Comparison of ENCODE assay signal across 11 cellular contexts in genomic region chr5:10703676-10704075, GRCh38. TPM values are rescaled to one million over a fixed set of nuclear protein-coding genes. Genes with fewer than 3 reads are reported as not detected.
DNase-seq lines count a peak whose midpoint lies in the region; ATAC-seq and TF ChIP-seq lines count a peak whose summit lies in the region.
"Had no signal": no experiment of that assay in that cellular context is flagged by ENCODE, and none has a peak within 500 bp of the region (broad histone marks: within the 10 kb centered on the region; RNA-seq: fewer than 3 reads in every experiment).

No MANE protein-coding gene starts in this region.

- H3K27me3 ChIP-seq in body of pancreas (no peaks in the 10 kb centered on the region), aorta (ENCODE audit: control insufficient read depth in 1 of 2, insufficient read depth in 2 of 2, low read length in 1 of 2) (no peaks in the 10 kb centered on the region)

- H3K9me3 Mint-ChIP-seq in T-helper 1 cell treated with Interleukin-12 subunit alpha and Interleukin-12 subunit beta and Interleukin-4 antibody, amounts not matched to agents 30 μg/mL and 1 μg/mL, for 36 hours: no peaks in the 10 kb centered on the region
- H3K9me3 Mint-ChIP-seq: activated CD4-positive, alpha-beta memory T cell treated with anti-CD3 and anti-CD28 coated beads for 36 hours; nephron had no signal

- peaks cover 39% of the 10 kb centered on the region for H3K4me1 Mint-ChIP-seq in T-helper 1 cell treated with Interleukin-12 subunit alpha and Interleukin-12 subunit beta and Interleukin-4 antibody, amounts not matched to agents 30 μg/mL and 1 μg/mL, for 36 hours (ENCODE audit: low read depth)
- H3K4me1 Mint-ChIP-seq: nephron had no signal

- H3K4me3 Mint-ChIP-seq in T-helper 1 cell treated with Interleukin-12 subunit alpha and Interleukin-12 subunit beta and Interleukin-4 antibody, amounts not matched to agents 30 μg/mL and 1 μg/mL, for 36 hours: no peak overlapping the region
- H3K4me3 Mint-ChIP-seq: activated CD4-positive, alpha-beta memory T cell treated with anti-CD3 and anti-CD28 coated beads for 36 hours; nephron had no signal

- WGBS in body of pancreas, 2 donors: 14 to 28% methylated on average over 5 of the region's 5 CpGs
- WGBS in urinary bladder: 83% methylated on average over 5 of the region's 5 CpGs
- 80 to 84% methylated on average over 5 of the region's 5 CpGs for WGBS in aorta, 2 donors

- no peak for DNase-seq in T-helper 1 cell
- DNase-seq in body of pancreas: peak; percentile 73 to 87 (median 84)
- peak; percentile 72 for DNase-seq in left lobe of liver (ENCODE audit: low spot score)
- no peak for DNase-seq in aorta
- no peak for DNase-seq in NCI-H774 (lab: John Stamatoyannopoulos, UW)
- DNase-seq: activated CD4-positive, alpha-beta memory T cell treated with anti-CD3 and anti-CD28 coated beads for 36 hours; NCI-H510A treated with DMSO at 0.1 percent for 48 hours had no signal

- H3K36me3 ChIP-seq in body of pancreas (replicated peaks in 1 of 2; ENCODE audit: insufficient read depth in 1 of 2, low read depth in 2 of 2) (no peaks in the 10 kb centered on the region), urinary bladder (ENCODE audit: insufficient read depth) (no peaks in the 10 kb centered on the region), aorta (ENCODE audit: control insufficient read depth in 1 of 2, insufficient read depth in 2 of 2, low read length in 1 of 2) (no peaks in the 10 kb centered on the region)

- ATAC-seq in body of pancreas: peak; percentile 63
- peak; percentile 75 for ATAC-seq in left lobe of liver
- ATAC-seq in HG03442 (IDR thresholded peaks at IDR 0.05; ENCODE audit: unreplicated experiment): no peak
- no peak for ATAC-seq in aorta (ENCODE audit: low FRiP score)

- intact Hi-C loops in body of pancreas (cut with DNase I): loop anchor here (10.0 kb wide), 1 partner anchor 51 kb away; no protein-coding TSS in a partner anchor
- intact Hi-C loops in aorta (cut with DNase I): loop anchor here in 1 of 2 donors (5.0 to 10.0 kb wide), 2 partner anchors 59 to 151 kb away; partner anchors contain the start of gene DAP

- H3K36me3 Mint-ChIP-seq in T-helper 1 cell treated with Interleukin-12 subunit alpha and Interleukin-12 subunit beta and Interleukin-4 antibody, amounts not matched to agents 30 μg/mL and 1 μg/mL, for 36 hours (ENCODE audit: low read depth): peaks cover 4% of the 10 kb centered on the region

- no peak overlapping the region for H3K4me3 ChIP-seq in body of pancreas
- no peak overlapping the region for H3K4me3 ChIP-seq in urinary bladder (ENCODE audit: low read depth, low read length)
- H3K4me3 ChIP-seq in aorta (ENCODE audit: low read length in 2 of 2): no peak overlapping the region

- peak overlapping the region; percentile 81 to 90 (median 86) for H3K27ac ChIP-seq in body of pancreas
- H3K27ac ChIP-seq in urinary bladder (ENCODE audit: low read depth): peak overlapping the region; percentile 11
- no peak overlapping the region for H3K27ac ChIP-seq in aorta (ENCODE audit: low read depth in 1 of 2, low read length in 2 of 2)

- H3K9me3 ChIP-seq in body of pancreas (no peaks in the 10 kb centered on the region), aorta (ENCODE audit: control insufficient read depth, low read length) (no peaks in the 10 kb centered on the region)

- no peaks in the 10 kb centered on the region for H3K27me3 Mint-ChIP-seq in T-helper 1 cell treated with Interleukin-12 subunit alpha and Interleukin-12 subunit beta and Interleukin-4 antibody, amounts not matched to agents 30 μg/mL and 1 μg/mL, for 36 hours (ENCODE audit: low read depth)
- H3K27me3 Mint-ChIP-seq: activated CD4-positive, alpha-beta memory T cell treated with anti-CD3 and anti-CD28 coated beads for 36 hours had no signal

- peak in 3 of 7 experiments; percentile 5 to 20 (median 11) for TF ChIP-seq CTCF in body of pancreas (IDR thresholded peaks at IDR 0.05)

- H3K27ac Mint-ChIP-seq in T-helper 1 cell treated with Interleukin-12 subunit alpha and Interleukin-12 subunit beta and Interleukin-4 antibody, amounts not matched to agents 30 μg/mL and 1 μg/mL, for 36 hours: peak overlapping the region; percentile 28
- H3K27ac Mint-ChIP-seq: activated CD4-positive, alpha-beta memory T cell treated with anti-CD3 and anti-CD28 coated beads for 36 hours; nephron had no signal

- peak in 1 of 3 donors; percentile 6 for TF ChIP-seq POLR2A in body of pancreas (IDR thresholded peaks at IDR 0.05)

- H3K4me1 ChIP-seq in body of pancreas: peaks cover 85% of the 10 kb centered on the region
- peaks cover 1% of the 10 kb centered on the region for H3K4me1 ChIP-seq in urinary bladder (ENCODE audit: insufficient read depth)
- H3K4me1 ChIP-seq in aorta (ENCODE audit: control insufficient read depth in 1 of 2, insufficient read depth in 2 of 2, low read length in 2 of 2): no peaks in the 10 kb centered on the region

RNA-seq across cellular contexts. Expression of gene DAP, which starts 57.4 kb away (rescaled TPM):
- 100 to 1,000 TPM in 1 of 2 donors, 10 to 100 TPM in 1; 93.6 to 112 TPM for total RNA-seq in body of pancreas
- 129 TPM for total RNA-seq in left lobe of liver
- 56.8 TPM for total RNA-seq in urinary bladder
- polyA plus RNA-seq in urinary bladder: 57.5 TPM
- 100 to 1,000 TPM; 117 to 122 TPM for total RNA-seq in aorta
- 100 to 1,000 TPM; 146 to 188 TPM for polyA plus RNA-seq in aorta

Comparison
In these comparisons a context has a peak if more than half of its experiments do, and no peak if none do; other contexts are left out.
1. DNase-seq: peak in body of pancreas (4 of 4) and left lobe of liver (single experiment); none in T-helper 1 cell (0 of 5), aorta (0 of 2) and NCI-H774 (single experiment).
2. ATAC-seq: peak in body of pancreas (single experiment) and left lobe of liver (single experiment); none in HG03442 (single experiment) and aorta (single experiment).
3. H3K27ac ChIP-seq: peak in body of pancreas (4 of 4) and urinary bladder (single experiment); none in aorta (0 of 2).